Comparison of ENCODE assay signal across 8 cellular contexts in the genomic region with DNA sequence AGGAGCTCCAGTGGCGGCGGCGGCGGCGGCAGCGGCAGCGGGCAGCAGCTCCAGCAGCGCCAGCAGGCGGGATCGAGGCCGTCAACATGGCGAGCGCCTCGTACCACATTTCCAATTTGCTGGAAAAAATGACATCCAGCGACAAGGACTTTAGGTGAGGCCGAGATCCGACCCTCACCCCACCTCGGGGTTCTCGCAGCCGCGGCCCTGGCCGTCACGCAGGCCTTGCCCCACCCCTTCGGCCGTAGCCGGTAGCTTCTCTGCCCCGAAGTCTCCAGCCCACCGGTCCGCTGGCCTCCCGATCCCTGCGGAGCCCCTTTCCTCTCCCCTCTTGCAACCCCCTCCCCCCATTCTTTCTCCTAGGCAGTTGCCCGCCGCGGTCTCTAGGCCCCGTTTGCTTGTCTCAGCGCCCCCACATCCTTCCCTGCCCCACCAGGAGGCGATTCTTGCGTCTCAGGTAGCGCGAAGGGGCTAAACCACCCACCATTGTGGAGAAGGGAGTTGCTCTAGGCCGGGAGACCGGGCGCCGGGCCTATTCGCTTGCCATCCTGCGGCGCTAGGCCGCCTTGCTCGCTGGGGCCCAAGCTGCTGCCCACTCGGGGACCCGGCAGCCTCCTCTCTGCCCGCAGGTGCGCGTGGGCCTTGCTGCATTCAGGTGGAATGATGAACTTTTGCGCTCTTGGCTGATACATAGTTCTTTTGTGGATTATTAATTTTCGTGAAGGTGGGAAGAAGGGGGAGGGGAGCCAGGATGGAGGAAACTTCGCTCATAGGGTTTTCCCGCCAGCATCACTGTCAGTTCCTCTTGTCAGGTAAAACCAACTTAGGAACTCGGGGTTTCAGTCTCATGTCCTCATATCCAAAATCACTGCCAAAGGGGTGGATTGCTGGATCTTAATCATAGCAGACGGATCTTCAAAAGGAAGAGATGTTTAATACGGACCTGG. TPM values are rescaled to one million over a fixed set of nuclear protein-coding genes. Genes with fewer than 3 reads are reported as not detected.
DNase-seq lines count a peak whose midpoint lies in the region; ATAC-seq, FAIRE-seq and TF ChIP-seq lines count a peak whose summit lies in the region.

No MANE protein-coding gene starts in this region.

- no peak for FAIRE-seq in H1 (lab: Jason Lieb, UNC)

- TF ChIP-seq POLR2A in H1 (IDR thresholded peaks at IDR 0.05; ENCODE audit: control extremely low read depth in 1 of 2, low read depth in 2 of 2, low read length in 2 of 2): peak in 1 of 2 experiments; percentile 13; a peak in 2 of 3 replicates

- ATAC-seq in HG02981 (IDR thresholded peaks at IDR 0.05; ENCODE audit: unreplicated experiment): peak; percentile 10
- peak; percentile 26 for ATAC-seq in mucosa of descending colon

- no peak overlapping the region for H3K14ac ChIP-seq in H1 (ENCODE audit: insufficient read length)

- CTCF ChIA-PET in H1 (lab: Charles Lee; ENCODE audit: partially characterized antibody): interaction anchor here (1.2 to 1.6 kb wide), 3 partner anchors 9 to 245 kb away, joined by 4 to 6 read pairs (median 6); no protein-coding TSS in a partner anchor

- H4K5ac ChIP-seq in H1 (ENCODE audit: insufficient read length, low read depth, low read length): peak overlapping the region; percentile 71

- H3K23ac ChIP-seq in H1 (ENCODE audit: insufficient read length): no peak overlapping the region

- POLR2A ChIA-PET in H1 (lab: Charles Lee; ENCODE audit: partially characterized antibody): interaction anchor here (0.7 to 3.0 kb wide), 23 partner anchors 8 to 530 kb away, joined by 3 to 36 read pairs (median 4); no protein-coding TSS in a partner anchor

- peak overlapping the region; percentile 89 to 98 (median 96) for H3K4me3 ChIP-seq in H1 (ENCODE audit: extremely low read depth in 1 of 4, insufficient read depth in 2 of 4, low read depth in 3 of 4, low read length in 4 of 4)
- peak overlapping the region; percentile 86 for H3K4me3 ChIP-seq in mucosa of descending colon

- H2BK20ac ChIP-seq in H1 (ENCODE audit: low read length): no peak overlapping the region

- no peak overlapping the region for H2BK12ac ChIP-seq in H1 (ENCODE audit: low read depth, low read length)

- peak overlapping the region; percentile 97 for H3K18ac ChIP-seq in H1 (ENCODE audit: extremely low read depth, low read length)

- peaks cover 7% of the 10 kb centered on the region for H3K23me2 ChIP-seq in H1 (ENCODE audit: low read depth, low read length)

- intact Hi-C loops in mucosa of descending colon (cut with DNase I, micrococcal nuclease): no loop called here

- H2BK120ac ChIP-seq in H1 (replicated peaks; ENCODE audit: low read depth, low read length): no peak overlapping the region

- H2BK15ac ChIP-seq in H1 (ENCODE audit: low read length): no peak overlapping the region

- TF ChIP-seq RAD21 in H1 (IDR thresholded peaks at IDR 0.05 in 1 of 2, conservative IDR thresholded peaks at IDR 0.05 in 1 of 2; ENCODE audit: low read depth in 2 of 2, low read length in 2 of 2): no peak

- H3K9ac ChIP-seq in H1 (replicated peaks in 1 of 4; ENCODE audit: extremely low read depth in 1 of 4, low read depth in 3 of 4, low read length in 3 of 4): peak overlapping the region; percentile 60 to 91 (median 91)

- H3K79me2 ChIP-seq in H1 (ENCODE audit: control insufficient read depth in 1 of 2, insufficient read depth in 2 of 2, low read length in 2 of 2): peaks cover 30 to 53% of the 10 kb centered on the region in 2 experiments

- no peak overlapping the region for H2AFZ ChIP-seq in H1 (ENCODE audit: low read length)

- TF ChIP-seq CTCF in H1 (IDR thresholded peaks at IDR 0.05; ENCODE audit: control extremely low read depth in 1 of 3, insufficient read depth in 1 of 3, low read depth in 1 of 3, low read length in 3 of 3): no peak
- no peak for TF ChIP-seq CTCF in mucosa of descending colon (IDR thresholded peaks at IDR 0.05)

- H3K27ac ChIP-seq in H1 (ENCODE audit: low read depth, low read length): peak overlapping the region; percentile 96

- peaks cover 0 to 9% (median 0%) of the 10 kb centered on the region in 4 experiments; a peak in 1 of 8 replicates for H3K36me3 ChIP-seq in H1 (ENCODE audit: control insufficient read depth in 2 of 4, insufficient read depth in 4 of 4, low read length in 3 of 4)
- no peaks in the 10 kb centered on the region for H3K36me3 ChIP-seq in mucosa of descending colon (ENCODE audit: low read depth)

- H3K4me1 ChIP-seq in H1 (replicated peaks in 1 of 4; ENCODE audit: control insufficient read depth in 3 of 4, insufficient read depth in 4 of 4, low read length in 3 of 4) (peaks cover 0 to 2% (median 0%) of the 10 kb centered on the region in 4 experiments; a peak in 1 of 7 replicates), mucosa of descending colon (ENCODE audit: low read depth) (peaks cover 25% of the 10 kb centered on the region)

- DNase-seq in SIG-M5 treated with dmso at 0.1 percent for 504 hours (lab: John Stamatoyannopoulos, UW; ENCODE audit: unreplicated experiment) (peak; percentile 53), SIG-M5 (lab: John Stamatoyannopoulos, UW) (no peak), NCI-H226 (peak; percentile 21), H1 (ENCODE audit: low read depth in 1 of 2, low spot score in 2 of 2) (peak in 1 of 2 experiments; percentile 74), mucosa of descending colon (peak; percentile 52 to 77 (median 73))
- peak; percentile 27 for DNase-seq in activated CD8-positive, alpha-beta memory T cell treated with anti-CD3 and anti-CD28 coated beads for 1 hour (ENCODE audit: extremely low read depth in 1 of 2, low read depth in 1 of 2)
- DNase-seq in stimulated activated CD8-positive, alpha-beta memory T cell treated with anti-CD3 and anti-CD28 coated beads, Interleukin-4, amount 100 ng/mL, for 48 hours: peak; percentile 62

- peak overlapping the region; percentile 62 for H3K56ac ChIP-seq in H1 (replicated peaks; ENCODE audit: insufficient read length, low read depth, low read length)

- H2AK5ac ChIP-seq in H1 (ENCODE audit: low read depth, low read length): no peak overlapping the region

- no peaks in the 10 kb centered on the region for H3K9me3 ChIP-seq in H1 (ENCODE audit: insufficient read depth in 2 of 2, low read depth in 1 of 2, low read length in 1 of 2)
- no peaks in the 10 kb centered on the region for H3K9me3 ChIP-seq in mucosa of descending colon

- peak overlapping the region; percentile 94 for H2BK5ac ChIP-seq in H1 (ENCODE audit: low read depth, low read length)

- WGBS in H1 (ENCODE audit: extremely low coverage in 1 of 2, insufficient coverage in 1 of 2, insufficient read length in 1 of 2, insufficient replicate concordance in 2 of 2, low coverage in 1 of 2, low lambda C conversion rate in 2 of 2, missing lambda C conversion rate in 1 of 2), 2 experiments: 2% methylated on average over 57 of the region's 61 CpGs; no CpG with 5 or more reads in 1 of the 2 experiments

- H3K4me2 ChIP-seq in H1 (ENCODE audit: insufficient read depth in 1 of 2, low read depth in 2 of 2, low read length in 2 of 2): peak overlapping the region; percentile 72 to 95

- no peak overlapping the region for H3K4ac ChIP-seq in H1 (replicated peaks; ENCODE audit: insufficient read length, low read depth, low read length)

- no peaks in the 10 kb centered on the region for H3K27me3 ChIP-seq in H1 (replicated peaks in 1 of 4; ENCODE audit: control insufficient read depth in 3 of 4, extremely low read depth in 1 of 4, insufficient read depth in 3 of 4, low read length in 3 of 4)

- H4K91ac ChIP-seq in H1 (replicated peaks; ENCODE audit: insufficient read length, low read length): no peak overlapping the region

- H4K8ac ChIP-seq in H1 (ENCODE audit: extremely low read depth, insufficient read depth, low read length): peak overlapping the region; percentile 98

- no peaks in the 10 kb centered on the region; the same call in 1 of the 2 replicates for H3K79me1 ChIP-seq in H1 (ENCODE audit: low read depth, low read length)

- TF ChIP-seq EP300 in H1 (IDR thresholded peaks at IDR 0.05; ENCODE audit: borderline replicate concordance in 1 of 2, low read depth in 2 of 2, low read length in 2 of 2): no peak

- H4K20me1 ChIP-seq in H1 (replicated peaks in 1 of 2; ENCODE audit: control insufficient read depth in 1 of 2, insufficient read depth in 2 of 2, low read length in 2 of 2): peaks cover 2 to 10% of the 10 kb centered on the region in 2 experiments

TF ChIP-seq in H1, 55 proteins besides CTCF, POLR2A, EP300 and RAD21 (continues in another document):
- TF ChIP-seq MAX (IDR thresholded peaks at IDR 0.05) (no peak), BRCA1 (IDR thresholded peaks at IDR 0.05; ENCODE audit: low read depth, low read length) (no peak), ATF3 (IDR thresholded peaks at IDR 0.05; ENCODE audit: insufficient read depth, low read depth, low read length) (no peak), KDM4A (IDR thresholded peaks at IDR 0.05; ENCODE audit: low read depth, low read length, severe bottlenecking) (peak; percentile 22), SIN3A (conservative IDR thresholded peaks at IDR 0.05 in 1 of 2, IDR thresholded peaks at IDR 0.05 in 1 of 2; ENCODE audit: low read depth in 1 of 2, low read length in 2 of 2) (peak; percentile 79 to 91; a peak in 3 of 4 replicates), SAP30 (IDR thresholded peaks at IDR 0.05; ENCODE audit: insufficient read depth, insufficient replicate concordance, low read length) (peak; percentile 57), RBBP5 (IDR thresholded peaks at IDR 0.05; ENCODE audit: borderline replicate concordance, low read depth, low read length) (peak; percentile 98), FOSL1 (IDR thresholded peaks at IDR 0.05; ENCODE audit: insufficient read depth, low read depth, low read length) (no peak), POU5F1 (IDR thresholded peaks at IDR 0.05; ENCODE audit: low read depth, low read length) (no peak), MAFK (IDR thresholded peaks at IDR 0.05; ENCODE audit: low read depth, low read length) (no peak)

RNA-seq across cellular contexts. Expression of gene CAND1, which starts 0.7 kb away (rescaled TPM):
- 271 and 277 TPM in 2 replicates for total RNA-seq in H1 (2021; fragmentation: NEBNext Ultra II Directional; extraction: Animal tissue kit (Norgen Biotek cat#: 25700))
- 21.6 and 39.4 TPM in 2 replicates for polyA plus RNA-seq in H1 (2011; rRNA removed)
- 54.0 TPM for polyA plus RNA-seq in H1 (2011; cell fraction: cytosol; rRNA removed)
- 24.7 TPM for polyA plus RNA-seq in H1 (2011; cell fraction: nucleus; rRNA removed)
- polyA plus RNA-seq in H1 (2012, experiment 1 of 2): 65.5 to 113 TPM (median 88.4 TPM) in 4 replicates
- polyA plus RNA-seq in H1 (2012, experiment 2 of 2): 6.5 TPM
- 83.0 TPM for polyA plus RNA-seq in H1 (2013, experiment 1 of 2)
- polyA plus RNA-seq in H1 (2013, experiment 2 of 2): 80.5 TPM
- polyA minus RNA-seq in H1 (2011; rRNA and poly(A)+ RNA removed): 119 and 236 TPM in 2 replicates
- 74.9 TPM for polyA minus RNA-seq in H1 (2011; cell fraction: cytosol; rRNA and poly(A)+ RNA removed)
- 114 TPM for polyA minus RNA-seq in H1 (2011; cell fraction: nucleus; rRNA and poly(A)+ RNA removed)
- total RNA-seq in mucosa of descending colon: 100 to 1,000 TPM in 2 of 3 donors, 10 to 100 TPM in 1; 95.1 to 114 (median 101) TPM
